In genomic region chr2:58879834-58880233, GRCh38 we compare ENCODE assay signal across 11 cellular contexts.
"Had no signal": no experiment of that assay in that cellular context is flagged by ENCODE, and none has a peak within 500 bp of the region (broad histone marks: within the 10 kb centered on the region; RNA-seq: fewer than 3 reads in every experiment).

No MANE protein-coding gene starts in this region.

- H3K27ac ChIP-seq: GM23248 had no signal

- H2AFZ ChIP-seq: GM23248, GM23338 had no signal

- H3K36me3 ChIP-seq: HAP-1 had no signal

- FAIRE-seq: H1, H54 had no signal

- H3K9ac ChIP-seq: GM23248 had no signal

- H3K4me1 ChIP-seq: HAP-1 had no signal

- DNase-seq: GM23248, GOT3, H7, H9, HCEC 1CT, HFFc6 had no signal

- H3K4me3 ChIP-seq: GM23248, GM23338, HAP-1 had no signal

- H3K4me2 ChIP-seq: GM23338 had no signal

- H3K9me3 ChIP-seq: HAP-1 had no signal

- ATAC-seq: GM23338, HCT116 had no signal
